ENCODE assay signal across 16 cellular contexts in the genomic region with DNA sequence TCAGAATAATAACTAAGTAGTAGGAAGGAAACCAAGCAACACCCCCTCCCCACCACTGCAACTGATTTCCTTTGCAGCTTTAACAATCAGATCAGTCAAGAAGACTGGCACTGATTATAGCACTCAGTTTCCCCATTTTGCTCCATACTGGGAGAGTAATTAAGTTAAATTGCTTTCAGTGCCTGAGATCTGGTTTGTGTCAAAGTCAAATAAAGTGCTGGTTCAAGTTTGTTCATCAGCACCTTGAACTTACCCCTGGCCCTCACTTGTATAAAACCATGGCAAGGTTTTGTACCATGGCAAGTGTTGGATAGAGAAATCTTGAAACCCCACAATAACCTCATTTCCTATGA.
DNase-seq lines count a peak whose midpoint lies in the region; ATAC-seq, FAIRE-seq and TF ChIP-seq lines count a peak whose summit lies in the region.
"Had no signal": no experiment of that assay in that cellular context is flagged by ENCODE, and none has a peak within 500 bp of the region (broad histone marks: within the 10 kb centered on the region; RNA-seq: fewer than 3 reads in every experiment).

No MANE protein-coding gene starts in this region.

- peaks cover 4% of the 10 kb centered on the region for H3K9me3 Mint-ChIP-seq in nephron
- H3K9me3 Mint-ChIP-seq in activated naive CD4-positive, alpha-beta T cell treated with anti-CD3 and anti-CD28 coated beads, Interleukin-2, amount 50 U/mL, for 72 hours, result peaks cover 7 to 14% of the 10 kb centered on the region in 2 donors
- H3K9me3 Mint-ChIP-seq in activated CD8-positive, alpha-beta T cell treated with anti-CD3 and anti-CD28 coated beads, Interleukin-2, amount 10 ng/mL, durations not matched to agents 7 days and 5 days (ENCODE audit: insufficient read depth), result no peaks in the 10 kb centered on the region

- H3K27ac Mint-ChIP-seq in nephron, result peak overlapping the region; percentile 43 to 91 (median 81)
- no peak overlapping the region for H3K27ac Mint-ChIP-seq in activated naive CD4-positive, alpha-beta T cell treated with anti-CD3 and anti-CD28 coated beads, Interleukin-2, amount 50 U/mL, for 72 hours
- H3K27ac Mint-ChIP-seq in activated CD8-positive, alpha-beta T cell treated with anti-CD3 and anti-CD28 coated beads, Interleukin-2, amount 10 ng/mL, durations not matched to agents 7 days and 5 days, result no peak overlapping the region
- H3K27ac Mint-ChIP-seq: CD4-positive, alpha-beta memory T cell had no signal

- H3K4me3 Mint-ChIP-seq in nephron, result no peak overlapping the region
- H3K4me3 Mint-ChIP-seq in activated CD8-positive, alpha-beta T cell treated with anti-CD3 and anti-CD28 coated beads, Interleukin-2, amount 10 ng/mL, durations not matched to agents 7 days and 5 days, result no peak overlapping the region
- H3K4me3 Mint-ChIP-seq: CD4-positive, alpha-beta memory T cell had no signal

- POLR2A ChIA-PET in HepG2 (lab: Yijun Ruan, JAX) (interaction anchor here (0.7 to 1.2 kb wide), 3 partner anchors 19 to 294 kb away, joined by 3 read pairs; no protein-coding TSS in a partner anchor), PC-3 (lab: Charles Lee; ENCODE audit: unreplicated experiment) (no interaction called here)
- POLR2A ChIA-PET in activated CD8-positive, alpha-beta T cell treated with anti-CD3 and anti-CD28 coated beads, Interleukin-2, amount 10 ng/mL, durations not matched to agents 7 days and 5 days (lab: Charles Lee), result no interaction called here

- H3K27me3 ChIP-seq in HepG2 (ENCODE audit: control insufficient read depth in 1 of 2, insufficient read depth in 2 of 2, low read length in 2 of 2), result no peaks in the 10 kb centered on the region
- H3K27me3 ChIP-seq in right lobe of liver, result no peaks in the 10 kb centered on the region
- no peaks in the 10 kb centered on the region for H3K27me3 ChIP-seq in hepatocyte
- no peaks in the 10 kb centered on the region for H3K27me3 ChIP-seq in PC-3 (ENCODE audit: low read length)
- H3K27me3 ChIP-seq in dorsolateral prefrontal cortex, result no peaks in the 10 kb centered on the region

- intact Hi-C loops in HepG2 (cut with micrococcal nuclease; ENCODE audit: unreplicated experiment) (loop anchor here (1.0 to 10.0 kb wide), 4 partner anchors 100 to 329 kb away; no protein-coding TSS in a partner anchor), right lobe of liver (cut with DNase I) (no loop called here), PC-3 (cut with micrococcal nuclease) (no loop called here), dorsolateral prefrontal cortex (cut with DNase I) (no loop called here)

- H3K4me2 ChIP-seq in HepG2 (ENCODE audit: low read depth, low read length) (peak overlapping the region; percentile 71), hepatocyte (peak overlapping the region; percentile 60), PC-3 (ENCODE audit: low read length) (no peak overlapping the region)
- H3K4me2 ChIP-seq: PC-9 had no signal

- TF ChIP-seq POLR2A in HepG2 (IDR thresholded peaks at IDR 0.05; ENCODE audit: insufficient read depth in 1 of 2, low read depth in 2 of 2, low read length in 2 of 2), result no peak
- TF ChIP-seq POLR2A in right lobe of liver (IDR thresholded peaks at IDR 0.05), result no peak

- H3K36me3 ChIP-seq in HepG2 (replicated peaks in 1 of 2; ENCODE audit: control insufficient read depth in 1 of 2, insufficient read depth in 2 of 2, low read length in 2 of 2) (no peaks in the 10 kb centered on the region), right lobe of liver (no peaks in the 10 kb centered on the region), hepatocyte (replicated peaks; ENCODE audit: insufficient read depth, low read depth) (no peaks in the 10 kb centered on the region), PC-3 (ENCODE audit: low read depth, low read length) (no peaks in the 10 kb centered on the region)

- H3K9me3 ChIP-seq in HepG2 (ENCODE audit: low read length), result peaks cover 6% of the 10 kb centered on the region; the same call in 1 of the 2 replicates
- no peaks in the 10 kb centered on the region for H3K9me3 ChIP-seq in right lobe of liver
- H3K9me3 ChIP-seq in hepatocyte (ENCODE audit: low read depth), result no peaks in the 10 kb centered on the region
- H3K9me3 ChIP-seq in PC-3 (ENCODE audit: low read length), result no peaks in the 10 kb centered on the region

- CTCF ChIA-PET in HepG2 (lab: Yijun Ruan, JAX; ENCODE audit: low intra/inter-chr PET ratio, low total read pairs), result no interaction called here
- CTCF ChIA-PET in PC-3 (lab: Charles Lee), result no interaction called here
- CTCF ChIA-PET in activated CD8-positive, alpha-beta T cell treated with anti-CD3 and anti-CD28 coated beads, Interleukin-2, amount 10 ng/mL, durations not matched to agents 7 days and 5 days (lab: Charles Lee), result no interaction called here

- TF ChIP-seq EP300 in HepG2 (IDR thresholded peaks at IDR 0.05; ENCODE audit: low read depth in 2 of 2, low read length in 2 of 2) (no peak), HepG2 (CRISPR knock-in tag; IDR thresholded peaks at IDR 0.05; ENCODE audit: borderline replicate concordance) (no peak)

- H3K9me2 ChIP-seq in hepatocyte (replicated peaks; ENCODE audit: insufficient read depth), result no peaks in the 10 kb centered on the region
- no peaks in the 10 kb centered on the region for H3K9me2 ChIP-seq in PC-3 (replicated peaks; ENCODE audit: low read length)

- no peak overlapping the region for H2AFZ ChIP-seq in HepG2 (ENCODE audit: low read length)
- H2AFZ ChIP-seq in hepatocyte, result peak overlapping the region; percentile 46
- H2AFZ ChIP-seq in PC-3 (ENCODE audit: low read length), result no peak overlapping the region
- H2AFZ ChIP-seq: PC-9 had no signal

- no peaks in the 10 kb centered on the region for H3K36me3 Mint-ChIP-seq in nephron (ENCODE audit: low read depth)
- H3K36me3 Mint-ChIP-seq in activated naive CD4-positive, alpha-beta T cell treated with anti-CD3 and anti-CD28 coated beads, Interleukin-2, amount 50 U/mL, for 72 hours, result no peaks in the 10 kb centered on the region
- no peaks in the 10 kb centered on the region for H3K36me3 Mint-ChIP-seq in activated CD8-positive, alpha-beta T cell treated with anti-CD3 and anti-CD28 coated beads, Interleukin-2, amount 10 ng/mL, durations not matched to agents 7 days and 5 days (ENCODE audit: low read depth)
- H3K36me3 Mint-ChIP-seq: CD4-positive, alpha-beta memory T cell had no signal

- DNase-seq in HepG2 (ENCODE audit: low spot score), result no peak
- DNase-seq in right lobe of liver, result no peak
- DNase-seq in hepatocyte (ENCODE audit: low spot score), result no peak
- DNase-seq in PC-3, result no peak
- DNase-seq in activated naive CD4-positive, alpha-beta T cell treated with anti-CD3 and anti-CD28 coated beads, Interleukin-2, amount 50 U/mL, for 72 hours (ENCODE audit: low spot score in 2 of 2), result no peak
- DNase-seq in dorsolateral prefrontal cortex, result no peak
- DNase-seq in activated CD8-positive, alpha-beta T cell treated with anti-CD3 and anti-CD28 coated beads, Interleukin-2, amount 10 ng/mL, durations not matched to agents 7 days and 5 days, result no peak
- DNase-seq: 8988T; CD4-positive, alpha-beta memory T cell; HCEC 1CT; NCI-H1436; NCI-H2029 treated with DMSO at 0.1 percent for 48 hours; NCI-H748 treated with DMSO at 0.1 percent for 48 hours; PC-9 had no signal

- H3K4me3 ChIP-seq in HepG2 (replicated peaks in 1 of 3; ENCODE audit: insufficient read depth in 1 of 3, low read depth in 2 of 3, low read length in 3 of 3) (peak overlapping the region in 1 of 3 experiments; percentile 10; a peak in 1 of 6 replicates), right lobe of liver (no peak overlapping the region), hepatocyte (no peak overlapping the region), PC-3 (ENCODE audit: low read length) (no peak overlapping the region), dorsolateral prefrontal cortex (no peak overlapping the region)
- H3K4me3 ChIP-seq: K562, PC-9 had no signal

- no peak for FAIRE-seq in HepG2 (lab: Jason Lieb, UNC)
- FAIRE-seq: K562 had no signal

- H3K9ac ChIP-seq in HepG2 (ENCODE audit: insufficient read depth, low read depth, low read length) (peak overlapping the region; percentile 52), PC-3 (ENCODE audit: low read length) (no peak overlapping the region)

- H3F3A ChIP-seq in PC-3 (ENCODE audit: low read length, unreplicated experiment), result no peaks in the 10 kb centered on the region

- peaks cover 3% of the 10 kb centered on the region for H3K27me3 Mint-ChIP-seq in nephron (ENCODE audit: low read depth)
- H3K27me3 Mint-ChIP-seq in activated CD8-positive, alpha-beta T cell treated with anti-CD3 and anti-CD28 coated beads, Interleukin-2, amount 10 ng/mL, durations not matched to agents 7 days and 5 days (ENCODE audit: low read depth), result no peaks in the 10 kb centered on the region

- H4K20me1 ChIP-seq in HepG2 (ENCODE audit: insufficient read depth, low read length), result no peaks in the 10 kb centered on the region
- H4K20me1 ChIP-seq in hepatocyte (ENCODE audit: insufficient read depth, poor library complexity, severe bottlenecking), result no peaks in the 10 kb centered on the region
- no peaks in the 10 kb centered on the region for H4K20me1 ChIP-seq in PC-3 (ENCODE audit: low read length)

- peaks cover 55% of the 10 kb centered on the region for H3K4me1 Mint-ChIP-seq in nephron
- H3K4me1 Mint-ChIP-seq in activated CD8-positive, alpha-beta T cell treated with anti-CD3 and anti-CD28 coated beads, Interleukin-2, amount 10 ng/mL, durations not matched to agents 7 days and 5 days (ENCODE audit: low read depth), result no peaks in the 10 kb centered on the region
- H3K4me1 Mint-ChIP-seq: CD4-positive, alpha-beta memory T cell had no signal

- in situ Hi-C loops in HepG2 (cut with HindIII; ENCODE audit: extremely low pct_ligation_motif_present, low pct_unique_long_range_greater_than_20kb), result loop anchor here (5.0 to 10.0 kb wide), 2 partner anchors 100 to 293 kb away; partner anchors contain the start of gene SEMA6A

- no peak for TF ChIP-seq RAD21 in HepG2 (CRISPR knock-in tag; IDR thresholded peaks at IDR 0.05)

- peak overlapping the region; percentile 99 for H3K27ac ChIP-seq in HepG2 (ENCODE audit: extremely low read length, insufficient read depth, low read length)
- no peak overlapping the region for H3K27ac ChIP-seq in right lobe of liver
- peak overlapping the region; percentile 54 for H3K27ac ChIP-seq in hepatocyte
- no peak overlapping the region for H3K27ac ChIP-seq in PC-3 (ENCODE audit: low read length)
- H3K27ac ChIP-seq in dorsolateral prefrontal cortex, result no peak overlapping the region
- H3K27ac ChIP-seq: PC-9 had no signal

- H3K79me2 ChIP-seq in HepG2 (ENCODE audit: insufficient read depth, low read length) (no peaks in the 10 kb centered on the region), hepatocyte (no peaks in the 10 kb centered on the region), PC-3 (ENCODE audit: low read length) (no peaks in the 10 kb centered on the region)

- TF ChIP-seq CTCF in HepG2 (CRISPR knock-in tag; IDR thresholded peaks at IDR 0.05) (no peak), right lobe of liver (IDR thresholded peaks at IDR 0.05) (no peak), hepatocyte (IDR thresholded peaks at IDR 0.05; ENCODE audit: poor library complexity) (no peak), nephron (IDR thresholded peaks at IDR 0.05; ENCODE audit: unreplicated experiment in 3 of 3) (no peak), PC-3 (conservative IDR thresholded peaks at IDR 0.05; ENCODE audit: low read depth, low read length) (no peak), dorsolateral prefrontal cortex (IDR thresholded peaks at IDR 0.05 in 54 of 56, conservative IDR thresholded peaks at IDR 0.05 in 2 of 56; ENCODE audit: low read depth in 1 of 56, partially characterized antibody in 56 of 56) (no peak)

- ATAC-seq in HepG2 (no peak), right lobe of liver (no peak), PC-3 (no peak)
- ATAC-seq in activated naive CD4-positive, alpha-beta T cell treated with anti-CD3 and anti-CD28 coated beads, Interleukin-2, amount 50 U/mL, for 72 hours, result no peak
- no peak for ATAC-seq in activated CD8-positive, alpha-beta T cell treated with anti-CD3 and anti-CD28 coated beads, Interleukin-2, amount 10 ng/mL, durations not matched to agents 7 days and 5 days
- ATAC-seq: K562 had no signal

- no TSS peak for BruUV-seq in HepG2 (replicated peaks; lab: Mats Ljungman, UMichigan)
- no TSS peak for BruUV-seq in PC-3 (replicated peaks; lab: Mats Ljungman, UMichigan)

- H3K4me1 ChIP-seq in HepG2 (ENCODE audit: insufficient read depth, low read length), result peaks cover 70% of the 10 kb centered on the region
- peaks cover 0 to 3% (median 0%) of the 10 kb centered on the region in 4 donors for H3K4me1 ChIP-seq in right lobe of liver
- peaks cover 18% of the 10 kb centered on the region for H3K4me1 ChIP-seq in hepatocyte (ENCODE audit: insufficient read depth)
- H3K4me1 ChIP-seq in PC-3 (ENCODE audit: insufficient read depth, low read length), result no peaks in the 10 kb centered on the region

Comparison
In these comparisons a context has a peak if more than half of its experiments do, and no peak if none do; other contexts are left out.
1. H3K27ac ChIP-seq: peak in HepG2 (single experiment) and hepatocyte (single experiment); none in right lobe of liver (0 of 3), PC-3 (single experiment) and dorsolateral prefrontal cortex (0 of 59).
2. H3K27ac Mint-ChIP-seq: peak in nephron (3 of 3); none in activated naive CD4-positive, alpha-beta T cell treated with anti-CD3 and anti-CD28 coated beads, Interleukin-2, amount 50 U/mL, for 72 hours (0 of 2) and activated CD8-positive, alpha-beta T cell treated with anti-CD3 and anti-CD28 coated beads, Interleukin-2, amount 10 ng/mL, durations not matched to agents 7 days and 5 days (single experiment).